In genomic region chr1:225987491-225988316, GRCh38 we compare ENCODE assay signal across 9 cellular contexts. TPM values are rescaled to one million over a fixed set of nuclear protein-coding genes. Genes with fewer than 3 reads are reported as not detected.
DNase-seq lines count a peak whose midpoint lies in the region; ATAC-seq, FAIRE-seq and TF ChIP-seq lines count a peak whose summit lies in the region.
"Had no signal": no experiment of that assay in that cellular context is flagged by ENCODE, and none has a peak within 500 bp of the region (broad histone marks: within the 10 kb centered on the region; RNA-seq: fewer than 3 reads in every experiment).

No MANE protein-coding gene starts in this region.

- H3K27ac ChIP-seq in A673 (ENCODE audit: low read depth, low read length, poor library complexity, severe bottlenecking) = no peak overlapping the region

- no peaks in the 10 kb centered on the region for H3K27me3 Mint-ChIP-seq in MCF 10A (ENCODE audit: insufficient read depth, unreplicated experiment)
- H3K27me3 Mint-ChIP-seq in memory B cell = no peaks in the 10 kb centered on the region

- no peak overlapping the region for H3K27ac Mint-ChIP-seq in MCF 10A (ENCODE audit: low read depth, unreplicated experiment)
- H3K27ac Mint-ChIP-seq in memory B cell = peak overlapping the region; percentile 9

- ATAC-seq in memory B cell (ENCODE audit: low read depth) (peak; percentile 50), GM19023 (IDR thresholded peaks at IDR 0.05; ENCODE audit: unreplicated experiment) (no peak)

- intact Hi-C loops in A673 (cut with micrococcal nuclease; ENCODE audit: unreplicated experiment) (no loop called here), MCF 10A (cut with micrococcal nuclease) (loop anchor here (1.0 to 2.0 kb wide), 2 partner anchors 75 to 512 kb away; partner anchors contain the start of gene H3-3A)

- H3K4me1 ChIP-seq in A673 (ENCODE audit: insufficient read depth, low read length, poor library complexity, severe bottlenecking) = no peaks in the 10 kb centered on the region

- H3K9me3 Mint-ChIP-seq in MCF 10A (ENCODE audit: unreplicated experiment) (no peaks in the 10 kb centered on the region), memory B cell (no peaks in the 10 kb centered on the region)

- H3K27me3 ChIP-seq in A673 (replicated peaks; ENCODE audit: insufficient read depth, low read depth, low read length, poor library complexity) = no peaks in the 10 kb centered on the region

- BruUV-seq in A673 (replicated peaks; lab: Mats Ljungman, UMichigan) (no TSS peak), MCF 10A (replicated peaks; lab: Mats Ljungman, UMichigan) (no TSS peak)

- POLR2A ChIA-PET in A673 (lab: Charles Lee; ENCODE audit: low non-redundant PET) (interaction anchor here (0.6 kb wide), 1 partner anchor 13 kb away, joined by 4 read pairs; no protein-coding TSS in a partner anchor), MCF 10A (lab: Yijun Ruan, JAX) (interaction anchor here (0.6 to 6.4 kb wide), 21 partner anchors 10 to 562 kb away, joined by 3 to 49 read pairs (median 4); partner anchors contain the start of genes ENAH, H3-3A, PYCR2 and SDE2)

- H3K4me3 Mint-ChIP-seq in MCF 10A (ENCODE audit: unreplicated experiment) (no peak overlapping the region), memory B cell (no peak overlapping the region)

- H3K36me3 Mint-ChIP-seq in MCF 10A (ENCODE audit: insufficient read depth, unreplicated experiment) (peaks cover 100% of the 10 kb centered on the region), memory B cell (peaks cover 27% of the 10 kb centered on the region)

- no peak for FAIRE-seq in HTR-8/SVneo (lab: Jason Lieb, UNC)
- FAIRE-seq: colon had no signal

- H3K9me3 ChIP-seq in A673 (ENCODE audit: low read depth, low read length, poor library complexity, severe bottlenecking) = no peaks in the 10 kb centered on the region

- CTCF ChIA-PET in A673 (lab: Charles Lee) (interaction anchor here (0.6 to 1.2 kb wide), 4 partner anchors 12 to 1872 kb away, joined by 3 to 6 read pairs (median 4); partner anchors contain the start of gene SDE2), MCF 10A (lab: Yijun Ruan, JAX) (interaction anchor here (0.5 to 21.7 kb wide), 70 partner anchors 8 to 1353 kb away, joined by 3 to 572 read pairs (median 4); partner anchors contain the start of genes LEFTY1, SDE2 and SRP9)

- peaks cover 93% of the 10 kb centered on the region for H3K36me3 ChIP-seq in A673 (ENCODE audit: insufficient read depth, low read length, poor library complexity, severe bottlenecking)

- H3K4me1 Mint-ChIP-seq in MCF 10A (ENCODE audit: insufficient read depth, unreplicated experiment) (peaks cover 6% of the 10 kb centered on the region), memory B cell (peaks cover 8% of the 10 kb centered on the region)

- TF ChIP-seq CTCF in A673 (conservative IDR thresholded peaks at IDR 0.05; ENCODE audit: low read depth, low read length) (peak; percentile 82), GM12864 (IDR thresholded peaks at IDR 0.05; ENCODE audit: low read depth, low read length, missing control alignments) (peak; percentile 54), MCF 10A (IDR thresholded peaks at IDR 0.05; ENCODE audit: unreplicated experiment) (peak; percentile 89)

- H3K4me3 ChIP-seq in A673 (ENCODE audit: low read depth, low read length, poor library complexity, severe bottlenecking) (no peak overlapping the region), GM12864 (ENCODE audit: low read depth, low read length) (no peak overlapping the region)

- peak; percentile 68 for DNase-seq in A673 (ENCODE audit: low spot score)
- DNase-seq in GM12864 (ENCODE audit: low read depth) = no peak
- DNase-seq in NCI-H345 (lab: John Stamatoyannopoulos, UW) = peak; percentile 27
- DNase-seq in MCF 10A (ENCODE audit: unreplicated experiment) = peak; percentile 77
- DNase-seq in memory B cell (ENCODE audit: low spot score in 2 of 2) = peak in 1 of 2 donors; percentile 36
- DNase-seq in HTR-8/SVneo (ENCODE audit: insufficient read length, low spot score) = no peak
- no peak for DNase-seq in activated gamma-delta T cell treated with Interleukin-2 at 50 U/mL for 16 hours

RNA-seq across cellular contexts. Expression of gene SDE2, which starts 11.4 kb away (rescaled TPM):
- total RNA-seq in A673 (2021) (26.7 and 27.7 TPM in 2 replicates), MCF 10A (2022) (59.3 and 61.8 TPM in 2 replicates)

RNA-seq across cellular contexts. Expression of gene LEFTY2, which starts 46.7 kb away (rescaled TPM):
- not detected in 2 replicates for total RNA-seq in A673 (2021)
- not detected in 2 replicates for total RNA-seq in MCF 10A (2022)

Comparison
In these comparisons a context has a peak if more than half of its experiments do, and no peak if none do; other contexts are left out.
1. DNase-seq: peak in A673 (single experiment), NCI-H345 (single experiment) and MCF 10A (single experiment); none in GM12864 (single experiment), HTR-8/SVneo (single experiment) and activated gamma-delta T cell treated with Interleukin-2 at 50 U/mL for 16 hours (single experiment).
2. Peak in every context shown above with its lines, with median percentiles within 50 percentile points of each other: CTCF ChIP-seq.